In the genomic region with DNA sequence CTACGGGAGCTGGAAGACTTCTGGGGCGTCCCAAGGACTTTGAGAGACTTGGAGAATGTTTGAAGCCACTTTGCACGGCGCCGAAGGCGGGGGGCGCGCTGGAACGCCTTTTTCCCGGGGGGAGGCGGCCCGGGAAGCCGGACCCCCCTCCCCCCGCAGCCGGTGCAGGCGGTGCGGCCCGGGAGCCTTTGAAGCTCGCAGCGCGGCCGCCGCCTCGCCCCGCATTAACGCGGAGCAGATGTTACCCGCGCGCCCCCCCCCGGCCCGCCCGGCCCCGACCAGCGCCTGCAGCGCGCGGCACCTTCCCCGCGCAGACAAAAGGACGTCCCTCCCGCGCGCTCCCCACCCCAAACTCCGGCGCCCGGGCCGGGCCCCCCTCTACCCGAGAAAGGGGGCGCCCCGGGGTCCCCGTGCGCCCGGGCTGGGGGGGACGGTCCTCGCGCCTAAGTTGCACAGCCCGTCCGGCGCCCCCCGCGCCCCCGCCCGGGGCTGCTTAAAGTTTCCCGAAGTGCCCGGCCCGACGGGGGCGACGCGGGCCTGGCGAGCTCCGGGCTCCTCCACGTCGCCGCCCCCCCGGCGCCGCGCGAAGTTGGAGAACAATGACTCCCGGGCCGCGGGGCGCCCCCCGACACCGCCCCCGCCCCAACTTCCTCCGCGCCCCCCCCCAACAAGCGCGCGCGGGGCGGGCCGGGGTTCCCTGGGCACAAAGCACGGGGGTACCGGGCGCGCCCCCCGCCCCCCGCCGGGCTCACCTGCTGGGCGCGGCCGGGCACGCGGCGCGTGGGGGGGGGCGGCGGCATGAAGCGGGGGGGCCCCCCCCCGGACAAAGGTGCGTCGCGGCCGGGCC, we compare ENCODE assay signal across 8 cellular contexts. TPM values are rescaled to one million over a fixed set of nuclear protein-coding genes. Genes with fewer than 3 reads are reported as not detected.
DNase-seq lines count a peak whose midpoint lies in the region; ATAC-seq and TF ChIP-seq lines count a peak whose summit lies in the region.

No MANE protein-coding gene starts in this region.

- no peak for TF ChIP-seq CTCF in prostate gland (IDR thresholded peaks at IDR 0.05)

- H3K9me3 ChIP-seq in prostate gland: no peaks in the 10 kb centered on the region

- peaks cover 8% of the 10 kb centered on the region for H3K4me1 ChIP-seq in prostate gland (replicated peaks)

- intact Hi-C loops in prostate gland (cut with DNase I): loop anchor here (2.0 kb wide), 1 partner anchor 47 kb away; the partner anchor contains the start of gene UQCR11

- H3K4me3 ChIP-seq in prostate gland: peak overlapping the region; percentile 87 to 92

- H3K27ac ChIP-seq in prostate gland: peak overlapping the region; percentile 49 to 58

- under 1% methylated on average over 65 of the region's 118 CpGs for WGBS in prostate gland

- DNase-seq in NCI-H2171 (lab: John Stamatoyannopoulos, UW): peak; percentile 22
- peak; percentile 81 for DNase-seq in activated effector memory CD4-positive, alpha-beta T cell treated with anti-CD3 and anti-CD28 coated beads, Interleukin-2, amount 50 U/mL, for 16 hours
- peak; percentile 59 for DNase-seq in germinal center (ENCODE audit: low spot score)
- DNase-seq in prostate gland (ENCODE audit: low spot score): no peak
- no peak for DNase-seq in NCI-H1694 treated with DMSO at 0.1 percent for 48 hours (lab: John Stamatoyannopoulos, UW)
- no peak for DNase-seq in NCI-H226

- ATAC-seq in GM18505 (IDR thresholded peaks at IDR 0.05; ENCODE audit: unreplicated experiment): no peak
- ATAC-seq in GM18861 (IDR thresholded peaks at IDR 0.05; ENCODE audit: unreplicated experiment): no peak

- no peaks in the 10 kb centered on the region for H3K27me3 ChIP-seq in prostate gland (replicated peaks; ENCODE audit: insufficient read depth)

- H3K36me3 ChIP-seq in prostate gland: no peaks in the 10 kb centered on the region

- TF ChIP-seq POLR2A in GM18505 (IDR thresholded peaks at IDR 0.05; ENCODE audit: borderline replicate concordance, extremely low read depth, insufficient read depth, insufficient read length): peak; percentile 60
- no peak for TF ChIP-seq POLR2A in prostate gland (IDR thresholded peaks at IDR 0.05)

RNA-seq across cellular contexts. Expression of gene TCF3, which starts 0.6 kb away (rescaled TPM):
- total RNA-seq in prostate gland: 100 to 1,000 TPM in 1 of 2 donors, 10 to 100 TPM in 1; 91.5 to 332 TPM

RNA-seq across cellular contexts. Expression of gene UQCR11, which starts 46.5 kb away (rescaled TPM):
- total RNA-seq in prostate gland: 100 to 1,000 TPM in 1 of 2 donors, 10 to 100 TPM in 1; 87.1 to 108 TPM

RNA-seq across cellular contexts. Expression of gene MBD3, which starts 59.1 kb away (rescaled TPM):
- 100 to 1,000 TPM; 100 to 166 TPM for total RNA-seq in prostate gland

Comparison
In these comparisons a context has a peak if more than half of its experiments do, and no peak if none do; other contexts are left out.
1. DNase-seq: peak in NCI-H2171 (single experiment), activated effector memory CD4-positive, alpha-beta T cell treated with anti-CD3 and anti-CD28 coated beads, Interleukin-2, amount 50 U/mL, for 16 hours (single experiment) and germinal center (single experiment); none in prostate gland (single experiment), NCI-H1694 treated with DMSO at 0.1 percent for 48 hours (single experiment) and NCI-H226 (single experiment).